ENCODE assay signal across 16 cellular contexts in genomic region chr15:58985443-58985842, GRCh38. TPM values are rescaled to one million over a fixed set of nuclear protein-coding genes. Genes with fewer than 3 reads are reported as not detected.
A peak's percentile ranks its signal among the peaks of the same experiment; 100 is the strongest.
DNase-seq lines count a peak whose midpoint lies in the region; ATAC-seq and TF ChIP-seq lines count a peak whose summit lies in the region.
"Had no signal": no experiment of that assay in that cellular context is flagged by ENCODE, and none has a peak within 500 bp of the region (broad histone marks: within the 10 kb centered on the region; RNA-seq: fewer than 3 reads in every experiment).

No MANE protein-coding gene starts in this region.

- no peak overlapping the region for H3K27ac Mint-ChIP-seq in MCF 10A (ENCODE audit: low read depth, unreplicated experiment)

- intact Hi-C loops in MCF 10A (cut with micrococcal nuclease) = loop anchor here (5.0 kb wide), 1 partner anchor 122 kb away; the partner anchor contains the start of gene CCNB2
- intact Hi-C loops in breast epithelium (cut with DNase I; ENCODE audit: low total_unique reads) = no loop called here
- intact Hi-C loops in uterus (cut with DNase I; ENCODE audit: low total_unique reads) = no loop called here

- no peaks in the 10 kb centered on the region for H3K9me3 Mint-ChIP-seq in MCF 10A (ENCODE audit: unreplicated experiment)

- H3K36me3 ChIP-seq in breast epithelium = no peaks in the 10 kb centered on the region
- H3K36me3 ChIP-seq in uterus = no peaks in the 10 kb centered on the region

- no peak for ATAC-seq in HG02642 (IDR thresholded peaks at IDR 0.05; ENCODE audit: poor library complexity, unreplicated experiment)
- ATAC-seq: stimulated activated naive CD8-positive, alpha-beta T cell treated with anti-CD3 and anti-CD28 coated beads, Interleukin-15, Interleukin-2, amounts not matched to agents 100 U/mL and 50 U/mL, for 24 hours had no signal

- H3K4me1 ChIP-seq in breast epithelium (no peaks in the 10 kb centered on the region), uterus (peaks cover 0 to 7% of the 10 kb centered on the region in 2 donors)

- H3K4me1 Mint-ChIP-seq in MCF 10A (ENCODE audit: insufficient read depth, unreplicated experiment) = peaks cover 5% of the 10 kb centered on the region

- no peaks in the 10 kb centered on the region for H3K9me3 ChIP-seq in breast epithelium
- H3K9me3 ChIP-seq in uterus = no peaks in the 10 kb centered on the region
- H3K9me3 ChIP-seq: SK-N-SH had no signal

- no peak overlapping the region for H3K27ac ChIP-seq in breast epithelium
- H3K27ac ChIP-seq in uterus = no peak overlapping the region
- H3K27ac ChIP-seq: brain microvascular endothelial cell had no signal

- H3K27me3 ChIP-seq in breast epithelium (no peaks in the 10 kb centered on the region), uterus (no peaks in the 10 kb centered on the region)
- H3K27me3 ChIP-seq: brain microvascular endothelial cell had no signal

- H3K36me3 Mint-ChIP-seq in MCF 10A (ENCODE audit: insufficient read depth, unreplicated experiment) = no peaks in the 10 kb centered on the region

- H3K4me3 ChIP-seq in breast epithelium = no peak overlapping the region
- no peak overlapping the region for H3K4me3 ChIP-seq in cardiac fibroblast (replicated peaks in 1 of 2; ENCODE audit: low read depth in 2 of 2, low read length in 2 of 2)
- H3K4me3 ChIP-seq in uterus = no peak overlapping the region
- H3K4me3 ChIP-seq: lung had no signal

- H3K4me3 Mint-ChIP-seq in MCF 10A (ENCODE audit: unreplicated experiment) = no peak overlapping the region

- no peak for TF ChIP-seq POLR2A in breast epithelium (IDR thresholded peaks at IDR 0.05)
- TF ChIP-seq POLR2A in uterus (IDR thresholded peaks at IDR 0.05) = no peak

- CTCF ChIA-PET in MCF 10A (lab: Yijun Ruan, JAX) = interaction anchor here (0.8 kb wide), 1 partner anchor 127 kb away, joined by 4 read pairs; no protein-coding TSS in a partner anchor

- peaks cover 18% of the 10 kb centered on the region for H3K27me3 Mint-ChIP-seq in MCF 10A (ENCODE audit: insufficient read depth, unreplicated experiment)

- DNase-seq in MCF 10A (ENCODE audit: unreplicated experiment) (peak; percentile 51), breast epithelium (ENCODE audit: low spot score in 2 of 2) (no peak), cardiac fibroblast (ENCODE audit: low read depth in 2 of 2) (peak; percentile 64 to 82), iPS DF 19.7 (ENCODE audit: low read depth, low spot score) (peak; percentile 7), uterus (peak; percentile 55 to 64), LoVo (ENCODE audit: low spot score) (no peak), GF-D8 (lab: John Stamatoyannopoulos, UW) (no peak)
- DNase-seq: 8988T; activated naive CD4-positive, alpha-beta T cell; brain microvascular endothelial cell; Kasumi-1; NCI-H187 treated with DMSO at 0.1 percent for 48 hours; SK-N-SH; stimulated activated naive CD8-positive, alpha-beta T cell treated with anti-CD3 and anti-CD28 coated beads, Interleukin-15, Interleukin-2, amounts not matched to agents 100 U/mL and 50 U/mL, for 24 hours had no signal

- TF ChIP-seq CTCF in MCF 10A (IDR thresholded peaks at IDR 0.05; ENCODE audit: unreplicated experiment) = no peak
- TF ChIP-seq CTCF in breast epithelium (IDR thresholded peaks at IDR 0.05) = no peak
- TF ChIP-seq CTCF in cardiac fibroblast (IDR thresholded peaks at IDR 0.05; ENCODE audit: low read depth, low read length) = no peak
- TF ChIP-seq CTCF in uterus (IDR thresholded peaks at IDR 0.05) = no peak

- no TSS peak for BruUV-seq in MCF 10A (replicated peaks; lab: Mats Ljungman, UMichigan)

- POLR2A ChIA-PET in MCF 10A (lab: Yijun Ruan, JAX) = interaction anchor here (2.3 kb wide), 1 partner anchor 180 kb away, joined by 6 read pairs; no protein-coding TSS in a partner anchor

RNA-seq across cellular contexts. Expression of gene RNF111, which starts 2.0 kb away (rescaled TPM):
- total RNA-seq in MCF 10A (2022) = 29.2 and 32.8 TPM in 2 replicates
- total RNA-seq in breast epithelium = 10 to 100 TPM; 18.4 to 36.9 (median 27.9) TPM
- 10 to 100 TPM; 25.9 to 43.9 (median 30.5) TPM for total RNA-seq in uterus

RNA-seq across cellular contexts. Expression of gene SLTM, which starts 52.0 kb away (rescaled TPM):
- total RNA-seq in MCF 10A (2022) = 108 and 117 TPM in 2 replicates
- 100 to 1,000 TPM; 102 to 195 (median 163) TPM for total RNA-seq in breast epithelium
- total RNA-seq in uterus = 100 to 1,000 TPM in 3 of 4 donors, 10 to 100 TPM in 1; 26.4 to 140 (median 126) TPM

Comparison
In these comparisons a context has a peak if more than half of its experiments do, and no peak if none do; other contexts are left out.
1. DNase-seq: peak in MCF 10A (single experiment), cardiac fibroblast (2 of 2), iPS DF 19.7 (single experiment) and uterus (2 of 2); none in breast epithelium (0 of 2), LoVo (single experiment) and GF-D8 (single experiment).